In genomic region chr18:9960263-9960904, GRCh38 we compare ENCODE assay signal across 15 cellular contexts. TPM values are rescaled to one million over a fixed set of nuclear protein-coding genes. Genes with fewer than 3 reads are reported as not detected.
DNase-seq lines count a peak whose midpoint lies in the region; ATAC-seq, FAIRE-seq and TF ChIP-seq lines count a peak whose summit lies in the region.
"Had no signal": no experiment of that assay in that cellular context is flagged by ENCODE, and none has a peak within 500 bp of the region (broad histone marks: within the 10 kb centered on the region; RNA-seq: fewer than 3 reads in every experiment).

No MANE protein-coding gene starts in this region.

- H3K4me1 Mint-ChIP-seq in CD4-positive, alpha-beta memory T cell = peaks cover 9 to 29% (median 15%) of the 10 kb centered on the region in 4 donors
- H3K4me1 Mint-ChIP-seq in WTC11 (peaks cover 21% of the 10 kb centered on the region), memory B cell (peaks cover 14% of the 10 kb centered on the region)

- no peak for DNase-seq in CD4-positive, alpha-beta memory T cell
- no peak for DNase-seq in OCI-LY7 (ENCODE audit: low spot score)
- DNase-seq in WTC11 (ENCODE audit: low spot score) = no peak
- DNase-seq in memory B cell (ENCODE audit: low spot score in 2 of 2) = no peak
- DNase-seq in urothelium cell line (ENCODE audit: low spot score) = no peak
- DNase-seq in activated naive CD4-positive, alpha-beta T cell treated with Interleukin-2 at 50 U/mL for 16 hours = no peak
- DNase-seq: BE2C, Kasumi-1, NCI-H1417 treated with DMSO at 0.1 percent for 48 hours, NCI-H2081 treated with DMSO at 0.1 percent for 48 hours, NCI-H2227 treated with DMSO at 0.1 percent for 48 hours, NCI-H524 treated with DMSO at 0.1 percent for 48 hours, PC-3 had no signal

- no peak overlapping the region for H3K4me2 ChIP-seq in OCI-LY7 (ENCODE audit: low read length)

- intact Hi-C loops in CD4-positive, alpha-beta memory T cell (cut with micrococcal nuclease) = no loop called here
- intact Hi-C loops in OCI-LY7 (cut with micrococcal nuclease; ENCODE audit: unreplicated experiment) = no loop called here

- no peaks in the 10 kb centered on the region for H3K9me3 ChIP-seq in CD4-positive, alpha-beta memory T cell (ENCODE audit: control insufficient read depth in 1 of 2, low read length in 2 of 2)
- no peaks in the 10 kb centered on the region for H3K9me3 ChIP-seq in OCI-LY7 (ENCODE audit: low read length)
- H3K9me3 ChIP-seq: BE2C had no signal

- CTCF ChIA-PET in CD4-positive, alpha-beta memory T cell (lab: Charles Lee; ENCODE audit: partially characterized antibody) = interaction anchor here (3.4 kb wide), 1 partner anchor 11 kb away, joined by 18 read pairs; no protein-coding TSS in a partner anchor
- CTCF ChIA-PET in OCI-LY7 (lab: Charles Lee; ENCODE audit: unreplicated experiment) (no interaction called here), WTC11 (lab: Charles Lee) (interaction anchor here (1.0 to 1.2 kb wide), 2 partner anchors 10 kb away, joined by 3 read pairs; no protein-coding TSS in a partner anchor)

- H3K4me3 Mint-ChIP-seq in CD4-positive, alpha-beta memory T cell = no peak overlapping the region
- no peak overlapping the region for H3K4me3 Mint-ChIP-seq in WTC11
- H3K4me3 Mint-ChIP-seq in memory B cell = no peak overlapping the region

- BruUV-seq in OCI-LY7 (replicated peaks; lab: Mats Ljungman, UMichigan) = TSS peak; percentile 1

- H3K4me1 ChIP-seq in CD4-positive, alpha-beta memory T cell (ENCODE audit: insufficient read depth, low read length) = no peaks in the 10 kb centered on the region
- peaks cover 11% of the 10 kb centered on the region for H3K4me1 ChIP-seq in OCI-LY7 (ENCODE audit: insufficient read depth, low read length, poor library complexity, severe bottlenecking)
- H3K4me1 ChIP-seq: BE2C had no signal

- no peak overlapping the region for H2AFZ ChIP-seq in OCI-LY7 (ENCODE audit: low read length)

- no peaks in the 10 kb centered on the region for H3K9me2 ChIP-seq in OCI-LY7 (ENCODE audit: insufficient read depth, low read length)

- H3K4me3 ChIP-seq in CD4-positive, alpha-beta memory T cell (ENCODE audit: low read length in 2 of 2) = no peak overlapping the region
- no peak overlapping the region for H3K4me3 ChIP-seq in OCI-LY7 (ENCODE audit: low read depth, low read length, poor library complexity, severe bottlenecking)

- peaks cover 4 to 8% of the 10 kb centered on the region in 2 donors for H3K36me3 Mint-ChIP-seq in CD4-positive, alpha-beta memory T cell
- H3K36me3 Mint-ChIP-seq in WTC11 = no peaks in the 10 kb centered on the region
- no peaks in the 10 kb centered on the region for H3K36me3 Mint-ChIP-seq in memory B cell

- H3K79me2 ChIP-seq in OCI-LY7 (ENCODE audit: insufficient read depth, low read depth, low read length) = no peaks in the 10 kb centered on the region

- H3K27me3 ChIP-seq in CD4-positive, alpha-beta memory T cell (ENCODE audit: insufficient read depth, low read length) = no peaks in the 10 kb centered on the region
- H3K27me3 ChIP-seq: BE2C had no signal

- peak overlapping the region in 5 of 7 donors; percentile 4 to 63 (median 32) for H3K27ac Mint-ChIP-seq in CD4-positive, alpha-beta memory T cell
- H3K27ac Mint-ChIP-seq in WTC11 = peak overlapping the region; percentile 26; the same call in 1 of the 2 replicates
- H3K27ac Mint-ChIP-seq in memory B cell = no peak overlapping the region

- H4K20me1 ChIP-seq in OCI-LY7 (ENCODE audit: insufficient read depth, low read length) = no peaks in the 10 kb centered on the region

- POLR2A ChIA-PET in CD4-positive, alpha-beta memory T cell (lab: Charles Lee; ENCODE audit: partially characterized antibody) = interaction anchor here (1.2 kb wide), 1 partner anchor 9 kb away, joined by 4 read pairs; no protein-coding TSS in a partner anchor
- POLR2A ChIA-PET in OCI-LY7 (lab: Charles Lee) = interaction anchor here (0.7 to 1.1 kb wide), 4 partner anchors 10 to 550 kb away, joined by 3 to 6 read pairs (median 4); partner anchors contain the start of gene VAPA
- POLR2A ChIA-PET in WTC11 (lab: Charles Lee) = no interaction called here

- no peak for FAIRE-seq in urothelium cell line (lab: Jason Lieb, UNC)
- FAIRE-seq: H1 had no signal

- TF ChIP-seq CTCF in OCI-LY7 (conservative IDR thresholded peaks at IDR 0.05; ENCODE audit: low read length) = no peak
- no peak for TF ChIP-seq CTCF in WTC11 (IDR thresholded peaks at IDR 0.05)

- H3K27ac ChIP-seq in CD4-positive, alpha-beta memory T cell (ENCODE audit: low read depth, low read length) = no peak overlapping the region
- no peak overlapping the region for H3K27ac ChIP-seq in OCI-LY7 (ENCODE audit: low read depth, low read length, poor library complexity, severe bottlenecking)

- H3K36me3 ChIP-seq in CD4-positive, alpha-beta memory T cell (ENCODE audit: insufficient read depth, low read length) = no peaks in the 10 kb centered on the region
- H3K36me3 ChIP-seq in OCI-LY7 (ENCODE audit: insufficient read depth, low read length) = peaks cover 19% of the 10 kb centered on the region
- H3K36me3 ChIP-seq: BE2C had no signal

- ATAC-seq in WTC11 (no peak), memory B cell (ENCODE audit: low read depth) (peak; percentile 62), HG03039 (IDR thresholded peaks at IDR 0.05; ENCODE audit: unreplicated experiment) (no peak)

- H3K27me3 Mint-ChIP-seq in CD4-positive, alpha-beta memory T cell = no peaks in the 10 kb centered on the region
- no peaks in the 10 kb centered on the region for H3K27me3 Mint-ChIP-seq in WTC11 (ENCODE audit: low read depth)
- H3K27me3 Mint-ChIP-seq in memory B cell = no peaks in the 10 kb centered on the region

- no peaks in the 10 kb centered on the region for H3K9me3 Mint-ChIP-seq in CD4-positive, alpha-beta memory T cell
- H3K9me3 Mint-ChIP-seq in WTC11 = no peaks in the 10 kb centered on the region
- no peaks in the 10 kb centered on the region for H3K9me3 Mint-ChIP-seq in memory B cell

TF ChIP-seq in WTC11, 78 proteins besides CTCF, POLR2A, EP300 and RAD21 (continues in another document):
- no peak for TF ChIP-seq ESRRA (CRISPR knock-in tag; IDR thresholded peaks at IDR 0.05; ENCODE audit: borderline replicate concordance)
- TF ChIP-seq, protein P1, sequence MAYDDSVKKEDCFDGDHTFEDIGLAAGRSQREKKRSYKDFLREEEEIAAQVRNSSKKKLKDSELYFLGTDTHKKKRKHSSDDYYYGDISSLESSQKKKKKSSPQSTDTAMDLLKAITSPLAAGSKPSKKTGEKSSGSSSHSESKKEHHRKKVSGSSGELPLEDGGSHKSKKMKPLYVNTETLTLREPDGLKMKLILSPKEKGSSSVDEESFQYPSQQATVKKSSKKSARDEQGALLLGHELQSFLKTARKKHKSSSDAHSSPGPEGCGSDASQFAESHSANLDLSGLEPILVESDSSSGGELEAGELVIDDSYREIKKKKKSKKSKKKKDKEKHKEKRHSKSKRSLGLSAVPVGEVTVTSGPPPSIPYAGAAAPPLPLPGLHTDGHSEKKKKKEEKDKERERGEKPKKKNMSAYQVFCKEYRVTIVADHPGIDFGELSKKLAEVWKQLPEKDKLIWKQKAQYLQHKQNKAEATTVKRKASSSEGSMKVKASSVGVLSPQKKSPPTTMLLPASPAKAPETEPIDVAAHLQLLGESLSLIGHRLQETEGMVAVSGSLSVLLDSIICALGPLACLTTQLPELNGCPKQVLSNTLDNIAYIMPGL (CRISPR knock-in tag; IDR thresholded peaks at IDR 0.05) = no peak
- TF ChIP-seq, protein P2, sequence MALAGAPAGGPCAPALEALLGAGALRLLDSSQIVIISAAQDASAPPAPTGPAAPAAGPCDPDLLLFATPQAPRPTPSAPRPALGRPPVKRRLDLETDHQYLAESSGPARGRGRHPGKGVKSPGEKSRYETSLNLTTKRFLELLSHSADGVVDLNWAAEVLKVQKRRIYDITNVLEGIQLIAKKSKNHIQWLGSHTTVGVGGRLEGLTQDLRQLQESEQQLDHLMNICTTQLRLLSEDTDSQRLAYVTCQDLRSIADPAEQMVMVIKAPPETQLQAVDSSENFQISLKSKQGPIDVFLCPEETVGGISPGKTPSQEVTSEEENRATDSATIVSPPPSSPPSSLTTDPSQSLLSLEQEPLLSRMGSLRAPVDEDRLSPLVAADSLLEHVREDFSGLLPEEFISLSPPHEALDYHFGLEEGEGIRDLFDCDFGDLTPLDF (CRISPR knock-in tag; IDR thresholded peaks at IDR 0.05) = no peak
- no peak for TF ChIP-seq NR2C2 (CRISPR knock-in tag; IDR thresholded peaks at IDR 0.05)
- TF ChIP-seq, protein P3, sequence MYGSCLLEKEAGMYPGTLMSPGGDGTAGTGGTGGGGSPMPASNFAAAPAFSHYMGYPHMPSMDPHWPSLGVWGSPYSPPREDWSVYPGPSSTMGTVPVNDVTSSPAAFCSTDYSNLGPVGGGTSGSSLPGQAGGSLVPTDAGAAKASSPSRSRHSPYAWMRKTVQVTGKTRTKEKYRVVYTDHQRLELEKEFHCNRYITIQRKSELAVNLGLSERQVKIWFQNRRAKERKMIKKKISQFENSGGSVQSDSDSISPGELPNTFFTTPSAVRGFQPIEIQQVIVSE (CRISPR knock-in tag; IDR thresholded peaks at IDR 0.05; ENCODE audit: borderline replicate concordance) = no peak
- no peak for TF ChIP-seq SMAD4 (CRISPR knock-in tag; IDR thresholded peaks at IDR 0.05)
- TF ChIP-seq HMGA2 (CRISPR knock-in tag; IDR thresholded peaks at IDR 0.05) = no peak
- TF ChIP-seq GTF2I (CRISPR knock-in tag; conservative IDR thresholded peaks at IDR 0.05) = no peak
- no peak for TF ChIP-seq RELA (CRISPR knock-in tag; IDR thresholded peaks at IDR 0.05; ENCODE audit: borderline replicate concordance)
- TF ChIP-seq, protein P4, sequence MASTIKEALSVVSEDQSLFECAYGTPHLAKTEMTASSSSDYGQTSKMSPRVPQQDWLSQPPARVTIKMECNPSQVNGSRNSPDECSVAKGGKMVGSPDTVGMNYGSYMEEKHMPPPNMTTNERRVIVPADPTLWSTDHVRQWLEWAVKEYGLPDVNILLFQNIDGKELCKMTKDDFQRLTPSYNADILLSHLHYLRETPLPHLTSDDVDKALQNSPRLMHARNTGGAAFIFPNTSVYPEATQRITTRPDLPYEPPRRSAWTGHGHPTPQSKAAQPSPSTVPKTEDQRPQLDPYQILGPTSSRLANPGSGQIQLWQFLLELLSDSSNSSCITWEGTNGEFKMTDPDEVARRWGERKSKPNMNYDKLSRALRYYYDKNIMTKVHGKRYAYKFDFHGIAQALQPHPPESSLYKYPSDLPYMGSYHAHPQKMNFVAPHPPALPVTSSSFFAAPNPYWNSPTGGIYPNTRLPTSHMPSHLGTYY (CRISPR knock-in tag; IDR thresholded peaks at IDR 0.05) = no peak

RNA-seq across cellular contexts. Expression of gene VAPA, which starts 46.6 kb away (rescaled TPM):
- total RNA-seq in CD4-positive, alpha-beta memory T cell = 100 to 1,000 TPM; 113 to 116 TPM
- 100 to 1,000 TPM; 206 to 280 TPM for polyA plus RNA-seq in CD4-positive, alpha-beta memory T cell
- total RNA-seq in OCI-LY7 (2014; rRNA removed; shearing (Covaris generic)) = 176 and 184 TPM in 2 replicates
- 139 and 151 TPM in 2 replicates for total RNA-seq in OCI-LY7 (2022)
- total RNA-seq in WTC11 (2021) = 137 to 142 TPM (median 137 TPM) in 3 replicates
